10 cellular contexts compared by ENCODE assay signal in genomic region chr1:160354388-160354985, GRCh38. TPM values are rescaled to one million over a fixed set of nuclear protein-coding genes. Genes with fewer than 3 reads are reported as not detected.
DNase-seq lines count a peak whose midpoint lies in the region; ATAC-seq and TF ChIP-seq lines count a peak whose summit lies in the region.
"Had no signal": no experiment of that assay in that cellular context is flagged by ENCODE, and none has a peak within 500 bp of the region (broad histone marks: within the 10 kb centered on the region; RNA-seq: fewer than 3 reads in every experiment).

No MANE protein-coding gene starts in this region.

- peaks cover 2% of the 10 kb centered on the region for H3K27me3 Mint-ChIP-seq in GM23338 (ENCODE audit: insufficient read depth, low read depth, poor library complexity)
- H3K27me3 Mint-ChIP-seq: effector memory CD8-positive, alpha-beta T cell; IgD-negative memory B cell had no signal

- no peaks in the 10 kb centered on the region for H3F3A ChIP-seq in GM23338 (replicated peaks; ENCODE audit: low read depth)

- no peaks in the 10 kb centered on the region for H3K27me3 ChIP-seq in GM23338 (ENCODE audit: insufficient read depth)

- no peaks in the 10 kb centered on the region for H3K9me3 Mint-ChIP-seq in GM23338
- H3K9me3 Mint-ChIP-seq: effector memory CD8-positive, alpha-beta T cell; IgD-negative memory B cell had no signal

- no peaks in the 10 kb centered on the region for H3K9me2 ChIP-seq in GM23338 (ENCODE audit: insufficient read depth)

- peak; percentile 89 to 92 for TF ChIP-seq CTCF in GM23338 (conservative IDR thresholded peaks at IDR 0.05; ENCODE audit: low read depth in 2 of 2)

- DNase-seq in CD1c-positive myeloid dendritic cell (ENCODE audit: extremely low spot score): peak; percentile 48
- DNase-seq in GM23338 (ENCODE audit: low spot score): peak; percentile 73
- DNase-seq in SW480 (ENCODE audit: low spot score): peak; percentile 14
- peak; percentile 80 for DNase-seq in iPS-NIHi7 (ENCODE audit: extremely low spot score)
- no peak for DNase-seq in NCI-H187 (lab: John Stamatoyannopoulos, UW)
- DNase-seq in stimulated activated naive CD4-positive, alpha-beta T cell treated with Interleukin-2 at 50 U/mL for 16 hours (lab: John Stamatoyannopoulos, UW): no peak

- no peaks in the 10 kb centered on the region; the same call in 1 of the 2 replicates for H4K20me1 ChIP-seq in GM23338 (replicated peaks; ENCODE audit: insufficient read depth)

- no peak overlapping the region for H3K4me3 ChIP-seq in GM23338

- peaks cover 42% of the 10 kb centered on the region for H3K36me3 ChIP-seq in GM23338 (ENCODE audit: insufficient read depth)

- H3K27ac Mint-ChIP-seq in GM23338: no peak overlapping the region; the same call in 1 of the 2 replicates
- H3K27ac Mint-ChIP-seq: IgD-negative memory B cell had no signal

- H3K79me2 ChIP-seq in GM23338 (replicated peaks; ENCODE audit: insufficient read depth): no peaks in the 10 kb centered on the region

- H3K4me3 Mint-ChIP-seq in GM23338: no peak overlapping the region; the same call in 2 of the 3 replicates
- H3K4me3 Mint-ChIP-seq: effector memory CD8-positive, alpha-beta T cell had no signal

- no peak overlapping the region for H2AFZ ChIP-seq in GM23338

- no peak overlapping the region for H3K27ac ChIP-seq in GM23338 (ENCODE audit: low read depth)

- ATAC-seq in GM23338 (peak; percentile 98), HG03025 (IDR thresholded peaks at IDR 0.05; ENCODE audit: low FRiP score, unreplicated experiment) (no peak), HG03097 (IDR thresholded peaks at IDR 0.05; ENCODE audit: low FRiP score, unreplicated experiment) (no peak)
- ATAC-seq: effector memory CD8-positive, alpha-beta T cell had no signal

- H3K4me1 ChIP-seq in GM23338 (ENCODE audit: insufficient read depth): no peaks in the 10 kb centered on the region

- no peaks in the 10 kb centered on the region for H3K4me1 Mint-ChIP-seq in GM23338
- H3K4me1 Mint-ChIP-seq: IgD-negative memory B cell had no signal

- peaks cover 92% of the 10 kb centered on the region for H3K36me3 Mint-ChIP-seq in GM23338 (ENCODE audit: low read depth)

- H3K4me2 ChIP-seq in GM23338: no peak overlapping the region

TF ChIP-seq in GM23338, 12 proteins besides CTCF, POLR2A, EP300 and RAD21 (continues in another document):
- no peak for TF ChIP-seq STAT1 (IDR thresholded peaks at IDR 0.05; ENCODE audit: unreplicated experiment)
- no peak for TF ChIP-seq EZH2phosphoT487 (IDR thresholded peaks at IDR 0.05; ENCODE audit: unreplicated experiment)
- TF ChIP-seq ZNF331 (CRISPR knock-in tag; IDR thresholded peaks at IDR 0.05; ENCODE audit: low read depth): no peak
- TF ChIP-seq NANOG (IDR thresholded peaks at IDR 0.05; ENCODE audit: borderline replicate concordance): no peak
- no peak for TF ChIP-seq ZNF114 (CRISPR knock-in tag; IDR thresholded peaks at IDR 0.05)
- TF ChIP-seq EZH2 (IDR thresholded peaks at IDR 0.05; ENCODE audit: low read depth, unreplicated experiment): no peak
- TF ChIP-seq REST (IDR thresholded peaks at IDR 0.05; ENCODE audit: unreplicated experiment): no peak
- TF ChIP-seq POLR2AphosphoS5 (IDR thresholded peaks at IDR 0.05; ENCODE audit: low read depth): no peak
- no peak for TF ChIP-seq ETS1 (IDR thresholded peaks at IDR 0.05)
- no peak for TF ChIP-seq CREB1 (CRISPR knock-in tag; IDR thresholded peaks at IDR 0.05; ENCODE audit: low read depth)
- TF ChIP-seq JUNB (IDR thresholded peaks at IDR 0.05; ENCODE audit: unreplicated experiment): no peak

RNA-seq across cellular contexts. Expression of gene NCSTN, which starts 11.3 kb away (rescaled TPM):
- 45.9 and 47.5 TPM in 2 replicates for total RNA-seq in GM23338 (2014; rRNA removed; shearing (Covaris generic))
- 36.0 and 37.4 TPM in 2 replicates for polyA plus RNA-seq in GM23338 (2016; fragmentation: Nextera tagmentation; extraction: Ambion mirVana)

RNA-seq across cellular contexts. Expression of gene COPA, which starts 11.4 kb away (rescaled TPM):
- total RNA-seq in GM23338 (2014; rRNA removed; shearing (Covaris generic)): 87.1 and 104 TPM in 2 replicates
- 52.1 and 58.2 TPM in 2 replicates for polyA plus RNA-seq in GM23338 (2016; fragmentation: Nextera tagmentation; extraction: Ambion mirVana)

RNA-seq across cellular contexts. Expression of gene NHLH1, which starts 12.4 kb away (rescaled TPM):
- 0.50 and 0.69 TPM in 2 replicates for total RNA-seq in GM23338 (2014; rRNA removed; shearing (Covaris generic))
- 0.78 and 0.89 TPM in 2 replicates for polyA plus RNA-seq in GM23338 (2016; fragmentation: Nextera tagmentation; extraction: Ambion mirVana)
- polyA plus RNA-seq: IgD-negative memory B cell had no signal

RNA-seq across cellular contexts. Expression of gene VANGL2, which starts 45.9 kb away (rescaled TPM):
- total RNA-seq in GM23338 (2014; rRNA removed; shearing (Covaris generic)): 42.8 and 51.3 TPM in 2 replicates
- polyA plus RNA-seq in GM23338 (2016; fragmentation: Nextera tagmentation; extraction: Ambion mirVana): 16.8 and 17.7 TPM in 2 replicates
- polyA plus RNA-seq: IgD-negative memory B cell had no signal

Comparison
In these comparisons a context has a peak if more than half of its experiments do, and no peak if none do; other contexts are left out.
1. DNase-seq: peak in CD1c-positive myeloid dendritic cell (single experiment), GM23338 (single experiment), SW480 (single experiment) and iPS-NIHi7 (single experiment); none in NCI-H187 (0 of 2) and stimulated activated naive CD4-positive, alpha-beta T cell treated with Interleukin-2 at 50 U/mL for 16 hours (single experiment).